ENCODE assay signal across 1 cellular context in the genomic region with DNA sequence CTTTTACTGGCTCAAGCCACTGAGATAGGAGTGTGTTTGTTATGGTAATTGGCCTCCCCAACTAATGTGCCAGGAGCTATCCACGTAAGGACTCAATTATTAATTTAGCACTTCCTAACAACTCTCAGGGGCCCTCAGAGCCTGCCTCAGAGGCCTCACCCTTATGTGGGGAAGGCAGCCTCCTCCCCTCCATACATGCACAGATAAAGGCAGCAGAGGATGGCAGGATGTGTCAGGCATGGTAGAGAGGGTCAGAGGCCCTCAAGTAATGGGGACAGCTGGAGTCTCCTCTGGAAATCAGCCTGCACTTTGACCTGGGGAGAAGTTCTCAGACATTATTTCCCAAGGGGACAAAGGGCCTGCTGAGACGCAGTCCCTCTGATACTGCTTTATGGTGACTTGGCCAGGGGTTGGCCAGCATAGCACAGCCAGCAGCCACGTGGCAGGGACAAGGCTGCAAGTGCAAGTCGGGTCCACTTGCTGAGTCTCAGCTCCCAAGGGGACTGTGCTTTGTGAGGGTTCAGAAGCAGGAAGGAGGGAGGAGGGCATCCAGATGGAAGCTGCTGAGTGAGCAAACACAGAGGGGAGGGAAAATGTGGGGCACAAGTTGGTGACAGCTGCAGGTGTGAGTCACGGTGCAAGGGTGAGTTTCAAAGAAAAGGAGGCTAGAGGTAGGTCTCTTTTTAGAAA.
A peak's percentile ranks its signal among the peaks of the same experiment; 100 is the strongest.
TF ChIP-seq lines count a peak whose summit lies in the region.

No MANE protein-coding gene starts in this region.

TF ChIP-seq in HepG2, 621 proteins besides CTCF, POLR2A, EP300 and RAD21 (continued from another document and continues in another):
- no peak for TF ChIP-seq ZBTB40 (IDR thresholded peaks at IDR 0.05)
- TF ChIP-seq ZBTB40 (CRISPR knock-in tag; IDR thresholded peaks at IDR 0.05) = 0 out of 2 replicates have a peak, but pooled peaks have one; percentile 14
- TF ChIP-seq BHLHE40 (IDR thresholded peaks at IDR 0.05; ENCODE audit: low read length) = no peak
- peak; percentile 45; the same call in 1 of the 2 replicates for TF ChIP-seq IRF2 (CRISPR knock-in tag; IDR thresholded peaks at IDR 0.05)
- TF ChIP-seq ZNF83 (CRISPR knock-in tag; IDR thresholded peaks at IDR 0.05; ENCODE audit: borderline replicate concordance) = no peak
- no peak for TF ChIP-seq ZNF605 (CRISPR knock-in tag; IDR thresholded peaks at IDR 0.05)
- TF ChIP-seq ZBTB20 (CRISPR knock-in tag; IDR thresholded peaks at IDR 0.05; ENCODE audit: borderline replicate concordance, low read depth) = peak; percentile 68; the same call in 1 of the 2 replicates
- no peak for TF ChIP-seq KLF11 (CRISPR knock-in tag; IDR thresholded peaks at IDR 0.05)
- TF ChIP-seq RFX3 (CRISPR knock-in tag; IDR thresholded peaks at IDR 0.05) = no peak
- no peak for TF ChIP-seq PAF1 (CRISPR knock-in tag; IDR thresholded peaks at IDR 0.05)
- TF ChIP-seq, protein P1, sequence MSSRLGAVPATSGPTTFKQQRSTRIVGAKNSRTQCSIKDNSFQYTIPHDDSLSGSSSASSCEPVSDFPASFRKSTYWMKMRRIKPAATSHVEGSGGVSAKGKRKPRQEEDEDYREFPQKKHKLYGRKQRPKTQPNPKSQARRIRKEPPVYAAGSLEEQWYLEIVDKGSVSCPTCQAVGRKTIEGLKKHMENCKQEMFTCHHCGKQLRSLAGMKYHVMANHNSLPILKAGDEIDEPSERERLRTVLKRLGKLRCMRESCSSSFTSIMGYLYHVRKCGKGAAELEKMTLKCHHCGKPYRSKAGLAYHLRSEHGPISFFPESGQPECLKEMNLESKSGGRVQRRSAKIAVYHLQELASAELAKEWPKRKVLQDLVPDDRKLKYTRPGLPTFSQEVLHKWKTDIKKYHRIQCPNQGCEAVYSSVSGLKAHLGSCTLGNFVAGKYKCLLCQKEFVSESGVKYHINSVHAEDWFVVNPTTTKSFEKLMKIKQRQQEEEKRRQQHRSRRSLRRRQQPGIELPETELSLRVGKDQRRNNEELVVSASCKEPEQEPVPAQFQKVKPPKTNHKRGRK (CRISPR knock-in tag; IDR thresholded peaks at IDR 0.05) = no peak
- TF ChIP-seq ZKSCAN8 (CRISPR knock-in tag; IDR thresholded peaks at IDR 0.05; ENCODE audit: borderline replicate concordance) = no peak
- TF ChIP-seq BRCA1 (CRISPR knock-in tag; IDR thresholded peaks at IDR 0.05) = no peak
- TF ChIP-seq ZFX (CRISPR knock-in tag; IDR thresholded peaks at IDR 0.05; ENCODE audit: low read depth) = peak; percentile 21; the same call in 1 of the 2 replicates
- TF ChIP-seq ZNF274 (CRISPR knock-in tag; IDR thresholded peaks at IDR 0.05) = no peak
- TF ChIP-seq ZNF652 (CRISPR knock-in tag; IDR thresholded peaks at IDR 0.05; ENCODE audit: borderline replicate concordance, low read depth) = no peak
- peak; percentile 58 for TF ChIP-seq SALL1 (CRISPR knock-in tag; IDR thresholded peaks at IDR 0.05)
- no peak for TF ChIP-seq ZNF101 (CRISPR knock-in tag; IDR thresholded peaks at IDR 0.05; ENCODE audit: borderline replicate concordance, low read depth)
- peak; percentile 21; the same call in 1 of the 2 replicates for TF ChIP-seq KDM2A (CRISPR knock-in tag; IDR thresholded peaks at IDR 0.05; ENCODE audit: borderline replicate concordance, low read depth)
- TF ChIP-seq PHF8 (CRISPR knock-in tag; IDR thresholded peaks at IDR 0.05) = no peak
- TF ChIP-seq MXI1 (IDR thresholded peaks at IDR 0.05; ENCODE audit: borderline replicate concordance, low read depth, low read length) = peak; percentile 29; the same call in 1 of the 3 replicates
- TF ChIP-seq, protein P2, sequence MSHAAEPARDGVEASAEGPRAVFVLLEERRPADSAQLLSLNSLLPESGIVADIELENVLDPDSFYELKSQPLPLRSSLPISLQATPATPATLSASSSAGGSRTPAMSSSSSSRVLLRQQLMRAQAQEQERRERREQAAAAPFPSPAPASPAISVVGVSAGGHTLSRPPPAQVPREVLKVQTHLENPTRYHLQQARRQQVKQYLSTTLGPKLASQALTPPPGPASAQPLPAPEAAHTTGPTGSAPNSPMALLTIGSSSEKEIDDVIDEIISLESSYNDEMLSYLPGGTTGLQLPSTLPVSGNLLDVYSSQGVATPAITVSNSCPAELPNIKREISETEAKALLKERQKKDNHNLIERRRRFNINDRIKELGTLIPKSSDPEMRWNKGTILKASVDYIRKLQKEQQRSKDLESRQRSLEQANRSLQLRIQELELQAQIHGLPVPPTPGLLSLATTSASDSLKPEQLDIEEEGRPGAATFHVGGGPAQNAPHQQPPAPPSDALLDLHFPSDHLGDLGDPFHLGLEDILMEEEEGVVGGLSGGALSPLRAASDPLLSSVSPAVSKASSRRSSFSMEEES (CRISPR knock-in tag; IDR thresholded peaks at IDR 0.05) = no peak
- no peak; the same call in 1 of the 2 replicates for TF ChIP-seq MLX (CRISPR knock-in tag; IDR thresholded peaks at IDR 0.05)
- no peak for TF ChIP-seq DNMT3B (CRISPR knock-in tag; conservative IDR thresholded peaks at IDR 0.05)
- TF ChIP-seq THAP11 (CRISPR knock-in tag; IDR thresholded peaks at IDR 0.05) = no peak
- peak; percentile 87; the same call in 1 of the 2 replicates for TF ChIP-seq MYC (CRISPR knock-in tag; IDR thresholded peaks at IDR 0.05; ENCODE audit: borderline replicate concordance)
- TF ChIP-seq RBM22 (optimal IDR thresholded peaks at IDR 0.05; ENCODE audit: low read length) = no peak
- no peak for TF ChIP-seq NONO (IDR thresholded peaks at IDR 0.05)
- peak; percentile 56; the same call in 1 of the 2 replicates for TF ChIP-seq NONO (CRISPR knock-in tag; conservative IDR thresholded peaks at IDR 0.05)
- peak; percentile 71; the same call in 1 of the 2 replicates for TF ChIP-seq TFAP4 (IDR thresholded peaks at IDR 0.05; ENCODE audit: borderline replicate concordance, low read depth)
- no peak for TF ChIP-seq NBN (conservative IDR thresholded peaks at IDR 0.05)
- peak; percentile 74 for TF ChIP-seq ELF3 (CRISPR knock-in tag; IDR thresholded peaks at IDR 0.05)
- TF ChIP-seq, protein P3, sequence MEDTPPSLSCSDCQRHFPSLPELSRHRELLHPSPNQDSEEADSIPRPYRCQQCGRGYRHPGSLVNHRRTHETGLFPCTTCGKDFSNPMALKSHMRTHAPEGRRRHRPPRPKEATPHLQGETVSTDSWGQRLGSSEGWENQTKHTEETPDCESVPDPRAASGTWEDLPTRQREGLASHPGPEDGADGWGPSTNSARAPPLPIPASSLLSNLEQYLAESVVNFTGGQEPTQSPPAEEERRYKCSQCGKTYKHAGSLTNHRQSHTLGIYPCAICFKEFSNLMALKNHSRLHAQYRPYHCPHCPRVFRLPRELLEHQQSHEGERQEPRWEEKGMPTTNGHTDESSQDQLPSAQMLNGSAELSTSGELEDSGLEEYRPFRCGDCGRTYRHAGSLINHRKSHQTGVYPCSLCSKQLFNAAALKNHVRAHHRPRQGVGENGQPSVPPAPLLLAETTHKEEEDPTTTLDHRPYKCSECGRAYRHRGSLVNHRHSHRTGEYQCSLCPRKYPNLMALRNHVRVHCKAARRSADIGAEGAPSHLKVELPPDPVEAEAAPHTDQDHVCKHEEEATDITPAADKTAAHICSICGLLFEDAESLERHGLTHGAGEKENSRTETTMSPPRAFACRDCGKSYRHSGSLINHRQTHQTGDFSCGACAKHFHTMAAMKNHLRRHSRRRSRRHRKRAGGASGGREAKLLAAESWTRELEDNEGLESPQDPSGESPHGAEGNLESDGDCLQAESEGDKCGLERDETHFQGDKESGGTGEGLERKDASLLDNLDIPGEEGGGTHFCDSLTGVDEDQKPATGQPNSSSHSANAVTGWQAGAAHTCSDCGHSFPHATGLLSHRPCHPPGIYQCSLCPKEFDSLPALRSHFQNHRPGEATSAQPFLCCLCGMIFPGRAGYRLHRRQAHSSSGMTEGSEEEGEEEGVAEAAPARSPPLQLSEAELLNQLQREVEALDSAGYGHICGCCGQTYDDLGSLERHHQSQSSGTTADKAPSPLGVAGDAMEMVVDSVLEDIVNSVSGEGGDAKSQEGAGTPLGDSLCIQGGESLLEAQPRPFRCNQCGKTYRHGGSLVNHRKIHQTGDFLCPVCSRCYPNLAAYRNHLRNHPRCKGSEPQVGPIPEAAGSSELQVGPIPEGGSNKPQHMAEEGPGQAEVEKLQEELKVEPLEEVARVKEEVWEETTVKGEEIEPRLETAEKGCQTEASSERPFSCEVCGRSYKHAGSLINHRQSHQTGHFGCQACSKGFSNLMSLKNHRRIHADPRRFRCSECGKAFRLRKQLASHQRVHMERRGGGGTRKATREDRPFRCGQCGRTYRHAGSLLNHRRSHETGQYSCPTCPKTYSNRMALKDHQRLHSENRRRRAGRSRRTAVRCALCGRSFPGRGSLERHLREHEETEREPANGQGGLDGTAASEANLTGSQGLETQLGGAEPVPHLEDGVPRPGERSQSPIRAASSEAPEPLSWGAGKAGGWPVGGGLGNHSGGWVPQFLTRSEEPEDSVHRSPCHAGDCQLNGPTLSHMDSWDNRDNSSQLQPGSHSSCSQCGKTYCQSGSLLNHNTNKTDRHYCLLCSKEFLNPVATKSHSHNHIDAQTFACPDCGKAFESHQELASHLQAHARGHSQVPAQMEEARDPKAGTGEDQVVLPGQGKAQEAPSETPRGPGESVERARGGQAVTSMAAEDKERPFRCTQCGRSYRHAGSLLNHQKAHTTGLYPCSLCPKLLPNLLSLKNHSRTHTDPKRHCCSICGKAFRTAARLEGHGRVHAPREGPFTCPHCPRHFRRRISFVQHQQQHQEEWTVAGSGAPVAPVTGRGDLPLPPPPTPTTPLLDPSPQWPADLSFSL (CRISPR knock-in tag; IDR thresholded peaks at IDR 0.05) = no peak
- peak; percentile 58 for TF ChIP-seq TEAD3 (CRISPR knock-in tag; optimal IDR thresholded peaks at IDR 0.05; ENCODE audit: borderline replicate concordance)
- no peak for TF ChIP-seq U2AF2 (IDR thresholded peaks at IDR 0.05; ENCODE audit: low read depth, low read length)
- no peak for TF ChIP-seq AHR (CRISPR knock-in tag; IDR thresholded peaks at IDR 0.05)
- 0 out of 2 replicates have a peak, but pooled peaks have one; percentile 18 for TF ChIP-seq ZNF335 (CRISPR knock-in tag; IDR thresholded peaks at IDR 0.05)
